ENCODE assay signal across 10 cellular contexts in the genomic region with DNA sequence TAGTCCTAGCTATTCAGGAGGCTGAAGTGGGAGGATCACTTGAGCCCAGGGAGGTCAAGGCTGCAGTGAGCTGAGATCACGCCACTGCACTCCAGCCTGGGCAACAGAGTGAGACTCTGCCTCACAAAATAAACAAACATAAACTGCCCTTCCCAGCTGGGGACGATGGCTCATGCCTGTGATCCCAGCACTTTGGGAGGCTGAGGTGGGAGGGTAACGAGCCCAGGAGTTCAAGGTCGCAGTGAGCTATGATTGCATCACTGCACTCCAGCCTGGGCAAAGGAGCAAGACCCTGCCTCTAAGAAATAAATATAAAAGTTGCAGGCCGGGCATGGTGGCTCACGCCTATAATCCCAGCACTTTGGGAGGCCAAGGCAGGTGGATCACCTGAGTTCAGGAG. TPM values are rescaled to one million over a fixed set of nuclear protein-coding genes. Genes with fewer than 3 reads are reported as not detected.
"Had no signal": no experiment of that assay in that cellular context is flagged by ENCODE, and none has a peak within 500 bp of the region (broad histone marks: within the 10 kb centered on the region; RNA-seq: fewer than 3 reads in every experiment).

No MANE protein-coding gene starts in this region.

RNA-seq across cellular contexts. Expression of gene SFN, which starts 18.7 kb away (rescaled TPM):
- total RNA-seq: lung microvascular endothelial cell, subcutaneous adipose tissue had no signal
- polyA plus RNA-seq: naive thymus-derived CD8-positive, alpha-beta T cell had no signal

RNA-seq across cellular contexts. Expression of gene NR0B2, which starts 32.2 kb away (rescaled TPM):
- total RNA-seq: lung microvascular endothelial cell; naive thymus-derived CD8-positive, alpha-beta T cell; neural crest cell; osteoblast; sigmoid colon; subcutaneous adipose tissue; suprapubic skin; thoracic aorta; ureter; uterus had no signal
